In the genomic region with DNA sequence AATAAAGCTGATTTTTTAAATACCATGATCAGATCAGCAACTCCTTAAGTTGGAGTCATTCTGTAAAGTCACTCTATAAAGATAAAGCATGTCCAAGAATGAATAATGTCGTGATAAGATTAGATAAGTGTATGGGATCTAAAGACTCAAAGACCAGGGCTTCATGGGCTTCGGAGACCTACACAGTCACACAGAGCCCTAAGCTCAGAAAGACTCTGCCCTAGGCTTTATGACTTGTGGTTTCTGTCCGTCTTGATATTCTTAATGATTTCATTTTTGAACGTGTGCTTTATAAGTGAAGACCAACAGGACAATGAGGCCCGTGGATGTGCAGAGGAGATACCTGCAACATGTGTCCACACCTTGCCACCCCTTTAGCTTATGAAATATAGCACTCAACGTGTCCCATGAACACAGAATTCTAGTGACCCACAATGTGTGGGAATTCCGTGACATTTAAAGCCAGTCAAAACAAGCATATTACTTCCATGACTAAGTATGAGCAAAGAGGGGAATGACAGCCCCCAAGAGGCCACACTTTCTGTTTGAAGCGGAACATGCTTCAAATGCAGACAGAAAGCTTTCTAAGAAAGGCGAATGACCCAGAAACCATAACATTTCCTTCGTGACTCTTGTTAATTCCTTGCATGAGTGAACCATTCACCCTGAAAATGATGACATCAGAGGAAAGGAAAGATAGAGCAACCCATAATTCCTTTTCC, we compare ENCODE assay signal across 13 cellular contexts.
DNase-seq lines count a peak whose midpoint lies in the region; ATAC-seq, FAIRE-seq and TF ChIP-seq lines count a peak whose summit lies in the region.
"Had no signal": no experiment of that assay in that cellular context is flagged by ENCODE, and none has a peak within 500 bp of the region (broad histone marks: within the 10 kb centered on the region; RNA-seq: fewer than 3 reads in every experiment).

No MANE protein-coding gene starts in this region.

- H3K36me3 Mint-ChIP-seq in natural killer cell treated with Interleukin-12 subunit alpha and Interleukin-12 subunit beta and Interleukin-15 and Interleukin-18, amount 100 ng/mL, for 72 hours, result no peaks in the 10 kb centered on the region
- no peaks in the 10 kb centered on the region for H3K36me3 Mint-ChIP-seq in natural killer cell

- whole genome bisulfite sequencing in transverse colon (ENCODE audit: low coverage in 1 of 2), 2 donors, result 50 to 64% methylated on average over 8 to 10 of the region's 10 CpGs

- in situ Hi-C loops in transverse colon (cut with MboI; ENCODE audit: low pct_ligation_motif_present in 1 of 4, low pct_unique_long_range_greater_than_20kb in 1 of 4, low sequenced_read_pairs in 3 of 4), result no loop called here

- no peak overlapping the region for H3K27ac Mint-ChIP-seq in natural killer cell treated with Interleukin-12 subunit alpha and Interleukin-12 subunit beta and Interleukin-15 and Interleukin-18, amount 100 ng/mL, for 72 hours
- no peak overlapping the region for H3K27ac Mint-ChIP-seq in natural killer cell

- no peak for TF ChIP-seq POLR2A in transverse colon (IDR thresholded peaks at IDR 0.05)
- TF ChIP-seq POLR2A in GM12892 (IDR thresholded peaks at IDR 0.05; ENCODE audit: low read depth, low read length), result no peak

- H3K4me1 ChIP-seq in transverse colon, result peaks cover 0 to 9% (median under 1%) of the 10 kb centered on the region in 4 donors
- H3K4me1 ChIP-seq: lower lobe of right lung had no signal

- H3K4me1 Mint-ChIP-seq in natural killer cell treated with Interleukin-12 subunit alpha and Interleukin-12 subunit beta and Interleukin-15 and Interleukin-18, amount 100 ng/mL, for 72 hours (ENCODE audit: low read depth in 2 of 2), result peaks cover 8 to 20% of the 10 kb centered on the region in 2 donors
- peaks cover 0 to 6% of the 10 kb centered on the region in 2 donors for H3K4me1 Mint-ChIP-seq in natural killer cell

- H3K27ac ChIP-seq in transverse colon, result no peak overlapping the region
- H3K27ac ChIP-seq: esophagus squamous epithelium, lower lobe of right lung had no signal

- intact Hi-C loops in natural killer cell (cut with micrococcal nuclease), result no loop called here
- intact Hi-C loops in transverse colon (cut with DNase I; ENCODE audit: low total_unique reads), result no loop called here

- H3K27me3 Mint-ChIP-seq in natural killer cell treated with Interleukin-12 subunit alpha and Interleukin-12 subunit beta and Interleukin-15 and Interleukin-18, amount 100 ng/mL, for 72 hours, result peaks cover 0 to 9% of the 10 kb centered on the region in 2 donors
- H3K27me3 Mint-ChIP-seq in natural killer cell (ENCODE audit: low read depth in 2 of 2), result peaks cover 2 to 12% of the 10 kb centered on the region in 2 donors

- peak overlapping the region; percentile 26 for H3K4me3 Mint-ChIP-seq in natural killer cell treated with Interleukin-12 subunit alpha and Interleukin-12 subunit beta and Interleukin-15 and Interleukin-18, amount 100 ng/mL, for 72 hours
- H3K4me3 Mint-ChIP-seq in natural killer cell, result no peak overlapping the region

- FAIRE-seq in GM12892 (lab: Jason Lieb, UNC), result no peak

- no peak for TF ChIP-seq EP300 in transverse colon (IDR thresholded peaks at IDR 0.05; ENCODE audit: low read depth)

- no peaks in the 10 kb centered on the region for H3K27me3 ChIP-seq in transverse colon
- H3K27me3 ChIP-seq: esophagus squamous epithelium had no signal

- no peaks in the 10 kb centered on the region for H3K9me3 Mint-ChIP-seq in natural killer cell treated with Interleukin-12 subunit alpha and Interleukin-12 subunit beta and Interleukin-15 and Interleukin-18, amount 100 ng/mL, for 72 hours
- no peaks in the 10 kb centered on the region for H3K9me3 Mint-ChIP-seq in natural killer cell

- H3K9me3 ChIP-seq in transverse colon, result no peaks in the 10 kb centered on the region
- H3K9me3 ChIP-seq: esophagus squamous epithelium, lower lobe of right lung had no signal

- ATAC-seq in natural killer cell treated with Interleukin-12 subunit alpha and Interleukin-12 subunit beta and Interleukin-15 and Interleukin-18, amount 100 ng/mL, for 72 hours, result peak in 1 of 2 donors; percentile 57
- ATAC-seq in natural killer cell (no peak), GM18858 (IDR thresholded peaks at IDR 0.05; ENCODE audit: unreplicated experiment) (no peak)
- ATAC-seq: lower lobe of right lung had no signal

- no peak for TF ChIP-seq CTCF in natural killer cell (IDR thresholded peaks at IDR 0.05)
- no peak for TF ChIP-seq CTCF in transverse colon (IDR thresholded peaks at IDR 0.05)

- H3K36me3 ChIP-seq in transverse colon, result no peaks in the 10 kb centered on the region
- H3K36me3 ChIP-seq: esophagus squamous epithelium, lower lobe of right lung had no signal

- no peak overlapping the region for H3K4me3 ChIP-seq in transverse colon
- H3K4me3 ChIP-seq: esophagus squamous epithelium, lower lobe of right lung had no signal

- no peak for DNase-seq in natural killer cell treated with Interleukin-12 subunit alpha and Interleukin-12 subunit beta and Interleukin-15 and Interleukin-18, amount 100 ng/mL, for 72 hours (ENCODE audit: low spot score)
- DNase-seq in natural killer cell, result no peak
- DNase-seq in activated naive CD4-positive, alpha-beta T cell treated with anti-CD3 and anti-CD28 coated beads, Interleukin-2, amount 50 U/mL, for 16 hours, result peak; percentile 13
- peak; percentile 52 for DNase-seq in iris pigment epithelial cell (ENCODE audit: low read depth)
- DNase-seq in stromal cell of bone marrow (ENCODE audit: low read depth), result peak; percentile 65
- DNase-seq in transverse colon, result no peak
- DNase-seq in GM12892 (ENCODE audit: insufficient read length), result no peak
- DNase-seq: C1 segment of cervical spinal cord, esophagus squamous epithelium, lower lobe of right lung, NCI-H526 treated with DMSO at 0.1 percent for 48 hours, right cardiac atrium had no signal

Comparison
In these comparisons a context has a peak if more than half of its experiments do, and no peak if none do; other contexts are left out.
1. DNase-seq: peak in activated naive CD4-positive, alpha-beta T cell treated with anti-CD3 and anti-CD28 coated beads, Interleukin-2, amount 50 U/mL, for 16 hours (single experiment), iris pigment epithelial cell (single experiment) and stromal cell of bone marrow (single experiment); none in natural killer cell treated with Interleukin-12 subunit alpha and Interleukin-12 subunit beta and Interleukin-15 and Interleukin-18, amount 100 ng/mL, for 72 hours (single experiment), natural killer cell (single experiment), transverse colon (single experiment) and GM12892 (single experiment).